Comparison of ENCODE assay signal across 18 cellular contexts in the genomic region with DNA sequence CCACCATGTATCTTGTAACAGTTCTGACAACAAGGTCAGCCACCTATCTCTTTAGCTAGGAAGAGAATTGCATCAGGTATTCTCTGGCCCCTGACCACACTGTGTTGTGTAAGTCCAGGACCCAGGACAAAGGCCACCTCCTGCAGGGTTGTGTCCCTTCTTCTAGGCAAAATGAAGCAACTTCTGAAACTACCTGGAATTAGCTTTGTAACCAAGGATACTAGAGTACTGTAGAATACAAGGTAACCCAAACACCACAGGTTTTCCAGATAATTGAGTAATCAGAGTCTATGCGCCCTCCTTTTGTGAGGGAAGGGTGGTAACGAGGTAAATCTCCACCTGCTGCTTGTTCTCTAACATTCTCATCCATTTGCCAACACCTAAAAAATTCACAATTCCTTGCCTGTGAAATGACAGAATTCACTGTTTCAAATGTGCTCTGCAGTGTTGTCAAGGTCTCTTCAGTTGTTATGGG. TPM values are rescaled to one million over a fixed set of nuclear protein-coding genes. Genes with fewer than 3 reads are reported as not detected.
DNase-seq lines count a peak whose midpoint lies in the region; ATAC-seq and TF ChIP-seq lines count a peak whose summit lies in the region.
"Had no signal": no experiment of that assay in that cellular context is flagged by ENCODE, and none has a peak within 500 bp of the region (broad histone marks: within the 10 kb centered on the region; RNA-seq: fewer than 3 reads in every experiment).

No MANE protein-coding gene starts in this region.

- H3K4me1 ChIP-seq in HUES6 (ENCODE audit: control insufficient read depth, insufficient read depth, low read length) = peaks cover 28% of the 10 kb centered on the region
- H3K4me1 ChIP-seq in body of pancreas = peaks cover 44% of the 10 kb centered on the region
- H3K4me1 ChIP-seq in lower lobe of right lung = peaks cover 10% of the 10 kb centered on the region
- H3K4me1 ChIP-seq: BE2C had no signal

- intact Hi-C loops in body of pancreas (cut with DNase I) = no loop called here
- intact Hi-C loops in lower lobe of right lung (cut with DNase I) = no loop called here

- no peak for TF ChIP-seq POLR2A in body of pancreas (IDR thresholded peaks at IDR 0.05)

- H3K27me3 ChIP-seq in HUES6 (ENCODE audit: control insufficient read depth, insufficient read depth, low read length) = no peaks in the 10 kb centered on the region
- no peaks in the 10 kb centered on the region for H3K27me3 ChIP-seq in body of pancreas
- H3K27me3 ChIP-seq in lower lobe of right lung (ENCODE audit: low read depth) = no peaks in the 10 kb centered on the region
- H3K27me3 ChIP-seq: BE2C had no signal

- TF ChIP-seq CTCF in C4-2B (conservative IDR thresholded peaks at IDR 0.05) = no peak
- no peak for TF ChIP-seq CTCF in body of pancreas (IDR thresholded peaks at IDR 0.05)
- no peak for TF ChIP-seq CTCF in lower lobe of right lung (IDR thresholded peaks at IDR 0.05)

- H3K9ac ChIP-seq in HUES6 (ENCODE audit: low read length) = no peak overlapping the region
- H3K9ac ChIP-seq: GM23248 had no signal

- H3K9me3 ChIP-seq in HUES6 (ENCODE audit: control insufficient read depth, insufficient read depth, low read depth, low read length) (no peaks in the 10 kb centered on the region), body of pancreas (no peaks in the 10 kb centered on the region), lower lobe of right lung (no peaks in the 10 kb centered on the region)
- H3K9me3 ChIP-seq: BE2C had no signal

- DNase-seq in body of pancreas (no peak), lower lobe of right lung (no peak), LoVo (ENCODE audit: low spot score) (no peak)
- DNase-seq: BE2C; CD4-positive, alpha-beta T cell; DMS153; GF-D8; GM23248; NCI-H1105; NCI-H2107; NCI-H226; NCI-H524 had no signal

- H3K36me3 ChIP-seq in HUES6 (ENCODE audit: control insufficient read depth, insufficient read depth, low read length) (no peaks in the 10 kb centered on the region), body of pancreas (replicated peaks in 1 of 2; ENCODE audit: insufficient read depth in 1 of 2, low read depth in 2 of 2) (no peaks in the 10 kb centered on the region), lower lobe of right lung (no peaks in the 10 kb centered on the region)
- H3K36me3 ChIP-seq: BE2C had no signal

- ATAC-seq in body of pancreas = peak; percentile 75
- ATAC-seq in lower lobe of right lung = peak; percentile 42 to 56
- ATAC-seq in GM21423 (IDR thresholded peaks at IDR 0.05; ENCODE audit: unreplicated experiment) = no peak
- no peak for ATAC-seq in GM18873 (IDR thresholded peaks at IDR 0.05; ENCODE audit: low FRiP score, unreplicated experiment)
- no peak for ATAC-seq in HG03025 (IDR thresholded peaks at IDR 0.05; ENCODE audit: low FRiP score, unreplicated experiment)
- ATAC-seq: Right ventricle myocardium inferior had no signal

- WGBS in body of pancreas, 2 donors = 41 to 59% methylated on average over 2 of the region's 2 CpGs

- H3K27ac ChIP-seq in C4-2B (peak overlapping the region; percentile 23; the same call in 1 of the 2 replicates), HUES6 (ENCODE audit: low read depth, low read length) (peak overlapping the region; percentile 29; the same call in 1 of the 2 replicates), body of pancreas (peak overlapping the region in 2 of 4 donors; percentile 26 to 43), lower lobe of right lung (no peak overlapping the region)
- H3K27ac ChIP-seq: GM23248 had no signal

- no peak overlapping the region for H3K4me3 ChIP-seq in HUES6 (ENCODE audit: low read depth, low read length)
- no peak overlapping the region for H3K4me3 ChIP-seq in body of pancreas
- no peak overlapping the region for H3K4me3 ChIP-seq in lower lobe of right lung
- H3K4me3 ChIP-seq: GM23248 had no signal

RNA-seq across cellular contexts. Expression of a gene that starts 51.7 kb away (rescaled TPM):
- total RNA-seq in body of pancreas = 10 to 100 TPM; 46.2 to 68.9 TPM
- total RNA-seq in lower lobe of right lung = 72.3 TPM

Comparison
In these comparisons a context has a peak if more than half of its experiments do, and no peak if none do; other contexts are left out.
1. ATAC-seq: peak in body of pancreas (single experiment) and lower lobe of right lung (2 of 2); none in GM21423 (single experiment), GM18873 (single experiment) and HG03025 (single experiment).